In the genomic region with DNA sequence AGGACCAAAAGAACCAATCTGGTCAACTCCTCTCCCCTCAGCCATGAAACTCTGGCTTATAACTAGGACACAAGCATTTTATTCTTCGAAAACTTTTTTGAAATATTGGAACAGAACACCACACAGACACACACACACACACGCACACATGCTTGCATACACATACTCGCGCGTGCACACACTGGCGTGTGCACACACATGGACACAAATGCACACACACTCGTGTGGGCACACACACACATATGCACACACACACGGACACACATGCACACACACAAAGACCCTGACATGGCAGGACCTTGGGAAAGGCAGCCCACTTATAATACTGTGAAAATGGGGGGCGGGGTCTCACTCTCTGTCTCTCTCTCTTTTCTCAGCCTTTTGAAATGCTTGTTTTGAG, we compare ENCODE assay signal across 24 cellular contexts.
A peak's percentile ranks its signal among the peaks of the same experiment; 100 is the strongest.
DNase-seq lines count a peak whose midpoint lies in the region; ATAC-seq, FAIRE-seq and TF ChIP-seq lines count a peak whose summit lies in the region.
"Had no signal": no experiment of that assay in that cellular context is flagged by ENCODE, and none has a peak within 500 bp of the region (broad histone marks: within the 10 kb centered on the region; RNA-seq: fewer than 3 reads in every experiment).

No MANE protein-coding gene starts in this region.

- no peak overlapping the region for H3K4me3 Mint-ChIP-seq in activated CD8-positive, alpha-beta memory T cell treated with anti-CD3 and anti-CD28 coated beads, Interleukin-2, amount 10 ng/mL, durations not matched to agents 7 days and 5 days
- H3K4me3 Mint-ChIP-seq: CD8-positive, alpha-beta T cell had no signal

- no peaks in the 10 kb centered on the region for H4K20me1 ChIP-seq in GM12878 (ENCODE audit: control insufficient read depth, insufficient read depth)
- H4K20me1 ChIP-seq in osteoblast (ENCODE audit: insufficient read depth, low read length), result no peaks in the 10 kb centered on the region

- no peak overlapping the region for H2AFZ ChIP-seq in GM12878 (ENCODE audit: control insufficient read depth, low read depth, low read length)
- no peak overlapping the region for H2AFZ ChIP-seq in osteoblast (ENCODE audit: low read length)

- no peak for FAIRE-seq in GM12878 (lab: Jason Lieb, UNC)

- SMC1A ChIA-PET in GM12878 (lab: Charles Lee; ENCODE audit: uncharacterized antibody, unreplicated experiment), result no interaction called here

- TF ChIP-seq POLR2A in GM12878 (IDR thresholded peaks at IDR 0.05; ENCODE audit: low read depth, low read length), result no peak

- H3K36me3 Mint-ChIP-seq in activated CD8-positive, alpha-beta memory T cell treated with anti-CD3 and anti-CD28 coated beads, Interleukin-2, amount 10 ng/mL, durations not matched to agents 7 days and 5 days, result no peaks in the 10 kb centered on the region
- H3K36me3 Mint-ChIP-seq: CD8-positive, alpha-beta T cell had no signal

- no peak for TF ChIP-seq RAD21 in GM12878 (IDR thresholded peaks at IDR 0.05; ENCODE audit: insufficient read depth, low read depth, low read length)

- H3K27me3 ChIP-seq in GM12878 (replicated peaks in 1 of 2; ENCODE audit: control insufficient read depth in 2 of 2, insufficient read depth in 2 of 2, low read length in 1 of 2) (peaks cover 1 to 4% of the 10 kb centered on the region in 2 experiments; a peak in 2 of 4 replicates), osteoblast (ENCODE audit: insufficient read depth, low read length) (peaks cover 14% of the 10 kb centered on the region)
- H3K27me3 ChIP-seq: MG63 had no signal

- RAD21 ChIA-PET in GM12878 (lab: Charles Lee; ENCODE audit: unreplicated experiment), result no interaction called here

- H3K4me2 ChIP-seq in GM12878 (ENCODE audit: control insufficient read depth, insufficient read depth) (no peak overlapping the region), osteoblast (ENCODE audit: insufficient read depth, low read length) (no peak overlapping the region)
- H3K4me2 ChIP-seq: SK-N-SH had no signal

- H3K36me3 ChIP-seq in HEK293 (ENCODE audit: control insufficient read depth in 2 of 2, insufficient read depth in 1 of 2, low read length in 2 of 2) (no peaks in the 10 kb centered on the region), GM12878 (ENCODE audit: control insufficient read depth in 2 of 2, insufficient read depth in 2 of 2, low read length in 1 of 2) (no peaks in the 10 kb centered on the region), osteoblast (ENCODE audit: insufficient read depth, low read length) (no peaks in the 10 kb centered on the region)
- H3K36me3 ChIP-seq: MG63 had no signal

- H3K9me3 ChIP-seq in HEK293 (ENCODE audit: control insufficient read depth, insufficient read depth, low read depth, low read length) (no peaks in the 10 kb centered on the region), GM12878 (replicated peaks; ENCODE audit: control insufficient read depth, insufficient read depth, low read length) (no peaks in the 10 kb centered on the region), osteoblast (ENCODE audit: low read depth, low read length) (no peaks in the 10 kb centered on the region)
- H3K9me3 ChIP-seq: MG63, SK-N-SH had no signal

- no peak for DNase-seq in activated CD8-positive, alpha-beta memory T cell treated with anti-CD3 and anti-CD28 coated beads, Interleukin-2, amount 10 ng/mL, durations not matched to agents 7 days and 5 days
- no peak for DNase-seq in activated CD8-positive, alpha-beta memory T cell treated with anti-CD3 and anti-CD28 coated beads, Interleukin-2, amount 50 U/mL, for 4 hours
- no peak for DNase-seq in GM12878 (ENCODE audit: low read depth, low spot score)
- peak; percentile 4 for DNase-seq in osteoblast (ENCODE audit: insufficient read length, low spot score, missing footprints)
- DNase-seq in DMS53 (lab: John Stamatoyannopoulos, UW), result no peak
- no peak for DNase-seq in DMS153 (lab: John Stamatoyannopoulos, UW)
- DNase-seq: AML-193, C1 segment of cervical spinal cord, Calu3, GDM1, GOT3, MG63, NCI-H1417 treated with DMSO at 0.1 percent for 48 hours, NCI-H187, NCI-H2227 treated with DMSO at 0.1 percent for 48 hours, NCI-H524, NCI-H774, SIG-M5, SK-N-SH had no signal

- H3K9ac ChIP-seq in GM12878 (ENCODE audit: control insufficient read depth, insufficient read depth, low read length), result no peak overlapping the region
- H3K9ac ChIP-seq: SK-N-SH had no signal

- peak overlapping the region; percentile 5 for H3K27ac Mint-ChIP-seq in activated CD8-positive, alpha-beta memory T cell treated with anti-CD3 and anti-CD28 coated beads, Interleukin-2, amount 10 ng/mL, durations not matched to agents 7 days and 5 days

- no peaks in the 10 kb centered on the region for H3K9me3 Mint-ChIP-seq in activated CD8-positive, alpha-beta memory T cell treated with anti-CD3 and anti-CD28 coated beads, Interleukin-2, amount 10 ng/mL, durations not matched to agents 7 days and 5 days (ENCODE audit: low read depth)
- H3K9me3 Mint-ChIP-seq: CD8-positive, alpha-beta T cell had no signal

- no peaks in the 10 kb centered on the region for H3K4me1 ChIP-seq in HEK293 (ENCODE audit: control insufficient read depth, insufficient read depth, low read length)
- H3K4me1 ChIP-seq in GM12878 (ENCODE audit: control insufficient read depth, insufficient read depth, low read length), result no peaks in the 10 kb centered on the region
- peaks cover 3% of the 10 kb centered on the region for H3K4me1 ChIP-seq in osteoblast (ENCODE audit: insufficient read depth, low read length)

- no peak for TF ChIP-seq CTCF in HEK293 (tag by site-specific recombination; IDR thresholded peaks at IDR 0.05)
- TF ChIP-seq CTCF in GM12878 (IDR thresholded peaks at IDR 0.05 in 2 of 3, conservative IDR thresholded peaks at IDR 0.05 in 1 of 3; ENCODE audit: control insufficient read depth in 2 of 3, extremely low read depth in 1 of 3, insufficient read depth in 1 of 3, low read depth in 3 of 3, low read length in 3 of 3), result no peak
- no peak for TF ChIP-seq CTCF in osteoblast (IDR thresholded peaks at IDR 0.05; ENCODE audit: extremely low read depth, low read depth, low read length)

- 68% methylated on average over 9 of the region's 9 CpGs for WGBS in GM12878 (ENCODE audit: insufficient coverage, insufficient replicate concordance, low lambda C conversion rate, missing lambda C conversion rate)

- H3K4me3 ChIP-seq in HEK293 (ENCODE audit: low read depth, low read length), result no peak overlapping the region
- H3K4me3 ChIP-seq in GM12878, result no peak overlapping the region
- H3K4me3 ChIP-seq in osteoblast (ENCODE audit: insufficient read depth, low read length), result no peak overlapping the region
- H3K4me3 ChIP-seq: MG63 had no signal

- peaks cover 47% of the 10 kb centered on the region for H3K27me3 Mint-ChIP-seq in activated CD8-positive, alpha-beta memory T cell treated with anti-CD3 and anti-CD28 coated beads, Interleukin-2, amount 10 ng/mL, durations not matched to agents 7 days and 5 days

- intact Hi-C loops in GM12878 (cut with micrococcal nuclease; ENCODE audit: unreplicated experiment), result no loop called here

- H3K79me2 ChIP-seq in GM12878 (ENCODE audit: control insufficient read depth, insufficient read depth, low read length) (no peaks in the 10 kb centered on the region), osteoblast (ENCODE audit: insufficient read depth, low read length) (no peaks in the 10 kb centered on the region)

- peaks cover 21% of the 10 kb centered on the region for H3K4me1 Mint-ChIP-seq in activated CD8-positive, alpha-beta memory T cell treated with anti-CD3 and anti-CD28 coated beads, Interleukin-2, amount 10 ng/mL, durations not matched to agents 7 days and 5 days

- POLR2A ChIA-PET in HEK293 (lab: Yijun Ruan, JAX) (interaction anchor here (0.6 kb wide), 1 partner anchor 15 kb away, joined by 4 read pairs; no protein-coding TSS in a partner anchor), GM12878 (lab: Charles Lee) (no interaction called here)

- no peak for ATAC-seq in activated CD8-positive, alpha-beta memory T cell treated with anti-CD3 and anti-CD28 coated beads, Interleukin-2, amount 10 ng/mL, durations not matched to agents 7 days and 5 days
- ATAC-seq in GM12878 (no peak), HG02885 (IDR thresholded peaks at IDR 0.05; ENCODE audit: poor library complexity, unreplicated experiment) (no peak)
- ATAC-seq: HCT116, Panc1 had no signal

- CTCF ChIA-PET in activated CD8-positive, alpha-beta memory T cell treated with anti-CD3 and anti-CD28 coated beads, Interleukin-2, amount 10 ng/mL, durations not matched to agents 7 days and 5 days (lab: Charles Lee), result interaction anchor here (1.2 kb wide), 1 partner anchor 15 kb away, joined by 6 read pairs; no protein-coding TSS in a partner anchor
- CTCF ChIA-PET in HEK293 (lab: Yijun Ruan, JAX) (interaction anchor here (0.6 kb wide), 1 partner anchor 14 kb away, joined by 7 read pairs; no protein-coding TSS in a partner anchor), GM12878 (lab: Yijun Ruan, JAX) (no interaction called here)

- in situ Hi-C loops in GM12878 (cut with MboI), result no loop called here

- TF ChIP-seq EP300 in GM12878 (IDR thresholded peaks at IDR 0.05; ENCODE audit: borderline replicate concordance in 1 of 2, control insufficient read depth in 1 of 2, low read depth in 2 of 2, low read length in 2 of 2), result no peak

- BruUV-seq in GM12878 (replicated peaks; lab: Mats Ljungman, UMichigan), result no TSS peak

- H3K27ac ChIP-seq in HEK293 (ENCODE audit: extremely low read depth, low read depth, low read length), result no peak overlapping the region
- no peak overlapping the region for H3K27ac ChIP-seq in GM12878 (ENCODE audit: control insufficient read depth, insufficient read depth)
- H3K27ac ChIP-seq in osteoblast (ENCODE audit: low read depth, low read length), result no peak overlapping the region

TF ChIP-seq in HEK293, 187 proteins besides CTCF, POLR2A, EP300 and RAD21 (continues in another document):
- no peak for TF ChIP-seq ZNF404 (tag by site-specific recombination; IDR thresholded peaks at IDR 0.05)

TF ChIP-seq in GM12878, 131 proteins besides CTCF, POLR2A, EP300 and RAD21 (continues in another document):
- TF ChIP-seq ZZZ3 (IDR thresholded peaks at IDR 0.05; ENCODE audit: control insufficient read depth, insufficient read length, low read depth), result no peak
- TF ChIP-seq SRF (IDR thresholded peaks at IDR 0.05; ENCODE audit: low read depth in 2 of 2, low read length in 2 of 2), result no peak
- no peak for TF ChIP-seq CEBPB (IDR thresholded peaks at IDR 0.05; ENCODE audit: borderline replicate concordance in 1 of 2, low read depth in 2 of 2, low read length in 2 of 2)
- peak; percentile 41 for TF ChIP-seq BCL3 (IDR thresholded peaks at IDR 0.05; ENCODE audit: borderline replicate concordance, insufficient read depth, low read depth, low read length, poor library complexity, severe bottlenecking)
- no peak for TF ChIP-seq RFX5 (IDR thresholded peaks at IDR 0.05; ENCODE audit: low read depth, low read length)
